ENCODE assay signal across 21 cellular contexts in the genomic region with DNA sequence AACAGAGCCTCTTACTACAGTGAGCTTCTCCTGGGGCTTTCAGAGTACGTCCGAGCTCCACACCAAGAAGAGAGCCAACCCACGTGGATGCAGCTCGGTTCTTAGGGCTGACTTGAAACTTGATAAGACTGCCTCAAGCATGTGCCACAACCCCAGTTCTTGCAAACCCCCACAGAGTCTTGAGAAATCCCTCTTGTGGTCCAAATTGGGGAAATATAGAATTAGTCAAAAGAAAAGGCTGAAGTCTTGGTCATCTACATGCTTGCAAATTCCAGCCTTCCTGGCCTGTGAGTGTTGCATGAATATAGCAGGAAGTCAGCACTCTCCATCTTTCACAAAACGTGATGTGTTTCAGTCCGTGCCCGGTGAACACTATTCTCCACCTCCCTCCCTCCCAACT.
"Had no signal": no experiment of that assay in that cellular context is flagged by ENCODE, and none has a peak within 500 bp of the region (broad histone marks: within the 10 kb centered on the region; RNA-seq: fewer than 3 reads in every experiment).

No MANE protein-coding gene starts in this region.

- DNase-seq: activated CD4-positive, alpha-beta T cell treated with anti-CD3 and anti-CD28 coated beads for 1 hour; activated CD4-positive, alpha-beta T cell treated with anti-CD3 and anti-CD28 coated beads, Interleukin-2, amount 50 U/mL, for 4 hours; activated naive CD4-positive, alpha-beta T cell treated with anti-CD3 and anti-CD28 coated beads, Interleukin-2, amount 10 ng/mL, durations not matched to agents 7 days and 5 days; activated T-cell treated with anti-CD3 and anti-CD28 coated beads, Interleukin-2, amount 50 U/mL, for 1 hour; erythroblast; left lung; natural killer cell; nucleus accumbens; stimulated activated CD4-positive, alpha-beta T cell treated with anti-CD3 and anti-CD28 coated beads, Interleukin-15, amount 100 ng/mL, for 24 hours; stimulated activated CD4-positive, alpha-beta T cell treated with anti-CD3 and anti-CD28 coated beads, Interleukin-4, amount 100 ng/mL, for 1 hour; stimulated activated naive CD4-positive, alpha-beta T cell; T1000 had no signal

- H3K4me3 ChIP-seq: cardiac muscle cell, hepatocyte, left lung, right atrium auricular region, skin epidermis, tibial nerve, vagina had no signal

- H3K79me2 ChIP-seq: hepatocyte had no signal

- H3K27me3 ChIP-seq: cardiac muscle cell, hepatocyte, left lung, right atrium auricular region, tibial nerve, vagina had no signal

- H3K27ac ChIP-seq: cardiac muscle cell, hepatocyte, right atrium auricular region, skin epidermis, tibial nerve, vagina, VCaP had no signal

- H3K9me3 ChIP-seq: left lung, right atrium auricular region, tibial nerve, vagina had no signal

- H3K4me1 ChIP-seq: right atrium auricular region had no signal

- ATAC-seq: left lung had no signal

- H3K4me2 ChIP-seq: hepatocyte had no signal

- FAIRE-seq: colon, keratinocyte had no signal

- H3K36me3 ChIP-seq: cardiac muscle cell, left lung, right atrium auricular region, tibial nerve, vagina had no signal

- H2AFZ ChIP-seq: hepatocyte had no signal
